Comparison of ENCODE assay signal across 1 cellular context in genomic region chr17:78718575-78719209, GRCh38.
TF ChIP-seq lines count a peak whose summit lies in the region.

No MANE protein-coding gene starts in this region.

TF ChIP-seq in GM12878, 131 proteins besides CTCF, POLR2A, EP300 and RAD21 (continued from another document):
- TF ChIP-seq, protein P1, sequence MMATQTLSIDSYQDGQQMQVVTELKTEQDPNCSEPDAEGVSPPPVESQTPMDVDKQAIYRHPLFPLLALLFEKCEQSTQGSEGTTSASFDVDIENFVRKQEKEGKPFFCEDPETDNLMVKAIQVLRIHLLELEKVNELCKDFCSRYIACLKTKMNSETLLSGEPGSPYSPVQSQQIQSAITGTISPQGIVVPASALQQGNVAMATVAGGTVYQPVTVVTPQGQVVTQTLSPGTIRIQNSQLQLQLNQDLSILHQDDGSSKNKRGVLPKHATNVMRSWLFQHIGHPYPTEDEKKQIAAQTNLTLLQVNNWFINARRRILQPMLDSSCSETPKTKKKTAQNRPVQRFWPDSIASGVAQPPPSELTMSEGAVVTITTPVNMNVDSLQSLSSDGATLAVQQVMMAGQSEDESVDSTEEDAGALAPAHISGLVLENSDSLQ (IDR thresholded peaks at IDR 0.05), result no peak
- TF ChIP-seq RB1 (IDR thresholded peaks at IDR 0.05; ENCODE audit: borderline replicate concordance) (0 out of 2 replicates have a peak, but pooled peaks have one; percentile 22), RAD51 (IDR thresholded peaks at IDR 0.05) (no peak), MEF2B (IDR thresholded peaks at IDR 0.05; ENCODE audit: partially characterized antibody, poor library complexity, severe bottlenecking) (peak; percentile 0), E2F4 (IDR thresholded peaks at IDR 0.05; ENCODE audit: low read depth, low read length) (no peak), EZH2 (IDR thresholded peaks at IDR 0.05; ENCODE audit: borderline replicate concordance, control insufficient read depth, low read depth, low read length) (no peak)
- TF ChIP-seq, protein P2, sequence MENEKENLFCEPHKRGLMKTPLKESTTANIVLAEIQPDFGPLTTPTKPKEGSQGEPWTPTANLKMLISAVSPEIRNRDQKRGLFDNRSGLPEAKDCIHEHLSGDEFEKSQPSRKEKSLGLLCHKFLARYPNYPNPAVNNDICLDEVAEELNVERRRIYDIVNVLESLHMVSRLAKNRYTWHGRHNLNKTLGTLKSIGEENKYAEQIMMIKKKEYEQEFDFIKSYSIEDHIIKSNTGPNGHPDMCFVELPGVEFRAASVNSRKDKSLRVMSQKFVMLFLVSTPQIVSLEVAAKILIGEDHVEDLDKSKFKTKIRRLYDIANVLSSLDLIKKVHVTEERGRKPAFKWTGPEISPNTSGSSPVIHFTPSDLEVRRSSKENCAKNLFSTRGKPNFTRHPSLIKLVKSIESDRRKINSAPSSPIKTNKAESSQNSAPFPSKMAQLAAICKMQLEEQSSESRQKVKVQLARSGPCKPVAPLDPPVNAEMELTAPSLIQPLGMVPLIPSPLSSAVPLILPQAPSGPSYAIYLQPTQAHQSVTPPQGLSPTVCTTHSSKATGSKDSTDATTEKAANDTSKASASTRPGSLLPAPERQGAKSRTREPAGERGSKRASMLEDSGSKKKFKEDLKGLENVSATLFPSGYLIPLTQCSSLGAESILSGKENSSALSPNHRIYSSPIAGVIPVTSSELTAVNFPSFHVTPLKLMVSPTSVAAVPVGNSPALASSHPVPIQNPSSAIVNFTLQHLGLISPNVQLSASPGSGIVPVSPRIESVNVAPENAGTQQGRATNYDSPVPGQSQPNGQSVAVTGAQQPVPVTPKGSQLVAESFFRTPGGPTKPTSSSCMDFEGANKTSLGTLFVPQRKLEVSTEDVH (IDR thresholded peaks at IDR 0.05; ENCODE audit: low read depth, partially characterized antibody), result no peak
TF ChIP-seq in GM12878: peak in this region for 3.
